In genomic region chr18:51350081-51350480, GRCh38 we compare ENCODE assay signal across 1 cellular context.
TF ChIP-seq lines count a peak whose summit lies in the region.

No MANE protein-coding gene starts in this region.

TF ChIP-seq in GM23338, 12 proteins besides CTCF, POLR2A, EP300 and RAD21 (continued from another document):
- TF ChIP-seq ZNF462 (CRISPR knock-in tag; IDR thresholded peaks at IDR 0.05), result no peak
- TF ChIP-seq POLR2AphosphoS5 (IDR thresholded peaks at IDR 0.05; ENCODE audit: low read depth), result no peak
- no peak for TF ChIP-seq NANOG (IDR thresholded peaks at IDR 0.05; ENCODE audit: borderline replicate concordance)
